Comparison of ENCODE assay signal across 13 cellular contexts in the genomic region with DNA sequence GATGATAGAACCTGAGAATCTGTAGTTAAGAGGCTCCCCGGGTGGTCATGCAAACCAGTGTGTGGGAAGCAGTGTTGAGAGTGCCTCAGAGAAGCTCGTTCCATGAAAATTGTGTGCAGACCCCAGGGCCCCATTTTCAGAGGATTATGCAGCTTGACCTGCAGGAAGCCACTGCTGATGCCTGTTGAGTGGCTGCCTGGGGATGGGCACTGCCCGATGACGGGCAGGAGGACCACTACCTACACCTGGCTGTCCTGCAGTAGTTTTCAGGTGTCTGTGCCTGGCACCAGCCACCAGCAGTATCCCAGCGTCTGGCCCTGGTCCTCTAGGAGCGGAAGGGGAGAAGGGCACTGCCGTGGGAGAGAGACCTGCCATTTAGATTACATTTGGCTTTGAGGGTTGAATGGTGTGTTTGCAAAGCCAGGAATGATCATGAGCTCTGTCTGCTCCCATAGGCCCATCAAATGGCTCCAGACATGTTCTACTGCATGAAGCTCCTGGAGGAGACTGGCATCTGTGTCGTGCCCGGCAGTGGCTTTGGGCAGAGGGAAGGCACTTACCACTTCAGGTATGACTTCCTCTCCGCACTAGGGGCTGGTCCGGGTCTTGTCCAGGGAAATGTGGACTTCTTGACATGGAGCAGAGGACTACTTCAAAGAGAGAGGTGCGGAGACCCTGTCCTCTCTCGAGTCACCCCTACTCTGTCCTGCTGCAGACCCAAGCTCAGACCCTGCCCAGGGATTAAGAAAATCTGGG. TPM values are rescaled to one million over a fixed set of nuclear protein-coding genes. Genes with fewer than 3 reads are reported as not detected.
DNase-seq lines count a peak whose midpoint lies in the region; ATAC-seq and TF ChIP-seq lines count a peak whose summit lies in the region.
"Had no signal": no experiment of that assay in that cellular context is flagged by ENCODE, and none has a peak within 500 bp of the region (broad histone marks: within the 10 kb centered on the region; RNA-seq: fewer than 3 reads in every experiment).

No MANE protein-coding gene starts in this region.

- no peak for DNase-seq in RWPE1 (ENCODE audit: low spot score)
- DNase-seq in gastrocnemius medialis = no peak
- DNase-seq in activated T-cell treated with anti-CD3 and anti-CD28 coated beads, Interleukin-2, amount 50 U/mL, for 48 hours = no peak
- DNase-seq in EL = no peak
- DNase-seq: Calu3; CD8-positive, alpha-beta T cell; DMS79 treated with DMSO at 0.1 percent for 48 hours had no signal

- H3K27me3 ChIP-seq in layer of hippocampus (ENCODE audit: control insufficient read depth, insufficient read depth, low read length) = no peaks in the 10 kb centered on the region
- H3K27me3 ChIP-seq in gastrocnemius medialis = no peaks in the 10 kb centered on the region
- H3K27me3 ChIP-seq: BLaER1 treated with 17β-estradiol and CSF1 and Interleukin-3, amounts not matched to agents 10 nM and 100 nM had no signal

- peaks cover 23 to 37% of the 10 kb centered on the region in 2 donors for H3K4me1 ChIP-seq in gastrocnemius medialis
- H3K4me1 ChIP-seq: BLaER1 treated with 17β-estradiol and CSF1 and Interleukin-3, amounts not matched to agents 10 nM and 100 nM; HAP-1 had no signal

- H3K27ac ChIP-seq in RWPE1 = peak overlapping the region; percentile 32; the same call in 1 of the 2 replicates
- peak overlapping the region; percentile 72 for H3K27ac ChIP-seq in cingulate gyrus (ENCODE audit: low read depth, low read length)
- peak overlapping the region; percentile 22 for H3K27ac ChIP-seq in layer of hippocampus (ENCODE audit: low read depth, low read length)
- peak overlapping the region; percentile 61 to 73 (median 64) for H3K27ac ChIP-seq in gastrocnemius medialis
- H3K27ac ChIP-seq: BLaER1 treated with 17β-estradiol and CSF1 and Interleukin-3, amounts not matched to agents 10 nM and 100 nM had no signal

- no peak overlapping the region for H3K4me3 ChIP-seq in gastrocnemius medialis
- H3K4me3 ChIP-seq: BLaER1 treated with 17β-estradiol and CSF1 and Interleukin-3, amounts not matched to agents 10 nM and 100 nM; GM12878; HAP-1 had no signal

- POLR2A ChIA-PET in RWPE1 (lab: Yijun Ruan, JAX; ENCODE audit: low non-redundant PET) = no interaction called here

- CTCF ChIA-PET in RWPE1 (lab: Yijun Ruan, JAX) = interaction anchor here (0.6 to 0.9 kb wide), 2 partner anchors 9 to 18 kb away, joined by 3 read pairs; no protein-coding TSS in a partner anchor

- in situ Hi-C loops in gastrocnemius medialis (cut with MboI; ENCODE audit: low sequenced_read_pairs in 4 of 4) = no loop called here

- ATAC-seq in gastrocnemius medialis (no peak), GM19467 (IDR thresholded peaks at IDR 0.05; ENCODE audit: unreplicated experiment) (no peak)
- ATAC-seq: CD8-positive, alpha-beta T cell; GM12878 had no signal

- no peak for TF ChIP-seq POLR2A in gastrocnemius medialis (IDR thresholded peaks at IDR 0.05)

- H3K9me3 ChIP-seq in gastrocnemius medialis = no peaks in the 10 kb centered on the region
- H3K9me3 ChIP-seq: BLaER1 treated with 17β-estradiol and CSF1 and Interleukin-3, amounts not matched to agents 10 nM and 100 nM; HAP-1 had no signal

- TF ChIP-seq CTCF in RWPE1 (conservative IDR thresholded peaks at IDR 0.05; ENCODE audit: low read depth) (no peak), gastrocnemius medialis (IDR thresholded peaks at IDR 0.05 in 4 of 5, conservative IDR thresholded peaks at IDR 0.05 in 1 of 5) (no peak)

- H3K36me3 ChIP-seq in gastrocnemius medialis = peaks cover 0 to 11% of the 10 kb centered on the region in 2 donors

- intact Hi-C loops in gastrocnemius medialis (cut with DNase I; ENCODE audit: low total_unique reads) = loop anchor here (2.0 to 10.0 kb wide), 2 partner anchors 70 to 1318 kb away; partner anchors contain the start of genes ABCC11 and LONP2

RNA-seq across cellular contexts. Expression of gene GPT2, which starts 42.5 kb away (rescaled TPM):
- 100 to 1,000 TPM in 1 of 4 donors, 10 to 100 TPM in 3; 13.5 to 112 (median 55.7) TPM for total RNA-seq in gastrocnemius medialis

RNA-seq across cellular contexts. Expression of gene DNAJA2, which starts 46.8 kb away (rescaled TPM):
- total RNA-seq in gastrocnemius medialis = 10 to 100 TPM; 57.4 to 79.6 (median 70.5) TPM

Comparison
In these comparisons a context has a peak if more than half of its experiments do, and no peak if none do; other contexts are left out.
1. H3K27ac ChIP-seq: peak in every context shown above with its lines; median percentile 72 in cingulate gyrus; 64 in gastrocnemius medialis; 32 in RWPE1; 22 in layer of hippocampus.